In genomic region chr13:81048026-81048461, GRCh38 we compare ENCODE assay signal across 14 cellular contexts.
DNase-seq lines count a peak whose midpoint lies in the region; ATAC-seq lines count a peak whose summit lies in the region.
"Had no signal": no experiment of that assay in that cellular context is flagged by ENCODE, and none has a peak within 500 bp of the region (broad histone marks: within the 10 kb centered on the region; RNA-seq: fewer than 3 reads in every experiment).

No MANE protein-coding gene starts in this region.

- peak; percentile 12 to 33 for DNase-seq in SHP77 (lab: John Stamatoyannopoulos, UW)
- DNase-seq in SHP77 treated with DMSO at 0.1 percent for 48 hours (lab: John Stamatoyannopoulos, UW): no peak
- peak; percentile 38 for DNase-seq in MV-4-11 (lab: John Stamatoyannopoulos, UW)
- DNase-seq in cerebellar cortex (ENCODE audit: low spot score): peak; percentile 66
- peak; percentile 83 for DNase-seq in superior temporal gyrus (ENCODE audit: extremely low spot score)
- DNase-seq in activated CD4-positive, CD25-positive, alpha-beta regulatory T cell treated with anti-CD3 and anti-CD28 coated beads, Interleukin-2, amount 50 U/mL, for 72 hours: no peak
- DNase-seq in kidney glomerular epithelial cell (lab: John Stamatoyannopoulos, UW): no peak
- DNase-seq in left ventricle myocardium superior: no peak
- DNase-seq: Calu3; effector memory CD4-positive, alpha-beta T cell; Karpas-422; PC-3; T-helper 17 cell; thyroid gland had no signal

- no peak for ATAC-seq in left ventricle myocardium superior
- ATAC-seq: PC-3, T-helper 17 cell had no signal

- intact Hi-C loops in left ventricle myocardium superior (cut with micrococcal nuclease): no loop called here

Comparison
In these comparisons a context has a peak if more than half of its experiments do, and no peak if none do; other contexts are left out.
1. DNase-seq: peak in SHP77 (2 of 2), MV-4-11 (single experiment), cerebellar cortex (single experiment) and superior temporal gyrus (single experiment); none in SHP77 treated with DMSO at 0.1 percent for 48 hours (single experiment), activated CD4-positive, CD25-positive, alpha-beta regulatory T cell treated with anti-CD3 and anti-CD28 coated beads, Interleukin-2, amount 50 U/mL, for 72 hours (single experiment), kidney glomerular epithelial cell (single experiment) and left ventricle myocardium superior (single experiment).